ENCODE assay signal across 8 cellular contexts in the genomic region with DNA sequence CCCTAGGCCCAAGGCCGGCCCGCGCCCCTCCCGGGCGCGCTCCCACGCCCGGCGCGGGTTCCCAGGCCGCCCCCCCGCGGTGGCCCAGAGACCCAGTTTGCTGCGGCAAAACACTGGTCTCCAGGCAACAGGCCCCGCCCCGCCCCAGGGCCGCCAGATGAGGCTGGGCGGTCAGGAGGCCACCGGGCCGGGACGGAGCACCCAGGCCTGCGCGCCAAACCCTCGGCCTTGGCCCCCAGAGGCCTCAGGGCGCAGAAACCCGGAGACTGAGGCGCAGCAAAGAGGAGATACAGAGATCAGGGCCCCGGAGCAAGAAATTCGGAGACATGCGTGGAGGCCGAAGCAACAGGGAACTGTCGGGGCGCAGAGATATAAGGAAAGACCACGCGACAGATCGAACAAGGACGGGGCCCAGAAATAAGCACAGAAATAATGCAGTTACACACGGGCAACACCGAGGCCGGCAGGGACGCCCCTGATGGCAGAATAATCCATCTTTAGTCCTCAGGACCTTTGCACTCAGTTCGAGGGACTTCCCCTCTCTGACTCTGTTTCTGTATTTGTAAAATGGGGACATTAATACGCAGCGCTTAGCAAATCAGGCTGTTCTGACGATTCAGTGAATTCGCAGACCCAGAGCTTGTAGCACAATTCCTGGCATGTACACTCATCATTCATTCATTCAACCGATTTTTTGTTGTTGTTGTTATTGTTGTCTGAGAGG. TPM values are rescaled to one million over a fixed set of nuclear protein-coding genes. Genes with fewer than 3 reads are reported as not detected.
DNase-seq lines count a peak whose midpoint lies in the region; ATAC-seq, FAIRE-seq and TF ChIP-seq lines count a peak whose summit lies in the region.

No MANE protein-coding gene starts in this region.

- CTCF ChIA-PET in Caco-2 (lab: Charles Lee), result interaction anchor here (0.6 kb wide), 1 partner anchor 222 kb away, joined by 5 read pairs; no protein-coding TSS in a partner anchor

- TF ChIP-seq CTCF in Caco-2 (IDR thresholded peaks at IDR 0.05; ENCODE audit: insufficient read depth in 1 of 2, low read depth in 1 of 2, low read length in 1 of 2, severe bottlenecking in 1 of 2, unreplicated experiment in 1 of 2) (no peak), keratinocyte (optimal IDR thresholded peaks at IDR 0.05 in 1 of 3, IDR thresholded peaks at IDR 0.05 in 1 of 3, conservative IDR thresholded peaks at IDR 0.05 in 1 of 3; ENCODE audit: extremely low read depth in 1 of 3, insufficient read depth in 2 of 3, low read length in 3 of 3) (peak in 2 of 3 experiments; percentile 1 to 16)

- peaks cover 21% of the 10 kb centered on the region for H3K36me3 Mint-ChIP-seq in Caco-2 (ENCODE audit: insufficient read depth, unreplicated experiment)

- peak overlapping the region; percentile 90 for H3K27ac ChIP-seq in keratinocyte (ENCODE audit: control insufficient read depth, insufficient read depth, low read length)

- H3K79me2 ChIP-seq in keratinocyte (ENCODE audit: control insufficient read depth, insufficient read depth, low read length), result no peaks in the 10 kb centered on the region

- no peaks in the 10 kb centered on the region for H3K27me3 Mint-ChIP-seq in Caco-2 (ENCODE audit: insufficient read depth, unreplicated experiment)

- peak overlapping the region; percentile 43 for H2AFZ ChIP-seq in keratinocyte (ENCODE audit: control insufficient read depth, low read length)

- no peaks in the 10 kb centered on the region for H3K9me3 Mint-ChIP-seq in Caco-2 (ENCODE audit: unreplicated experiment)

- no peaks in the 10 kb centered on the region for H3K27me3 ChIP-seq in Caco-2 (replicated peaks; ENCODE audit: control insufficient read depth, insufficient read depth, low read length)
- no peaks in the 10 kb centered on the region for H3K27me3 ChIP-seq in keratinocyte (ENCODE audit: control insufficient read depth, extremely low read depth, insufficient read depth, low read length)

- POLR2A ChIA-PET in Caco-2 (lab: Charles Lee), result interaction anchor here (1.0 kb wide), 1 partner anchor 25 kb away, joined by 3 read pairs; no protein-coding TSS in a partner anchor

- ATAC-seq in GM21529 (IDR thresholded peaks at IDR 0.05; ENCODE audit: unreplicated experiment), result peak; percentile 45
- ATAC-seq in activated CD4-positive, CD25-positive, alpha-beta regulatory T cell treated with anti-CD3 and anti-CD28 coated beads, Interleukin-2, amount 50 U/mL, for 24 hours, result peak; percentile 53 to 55
- no peak for ATAC-seq in HG03520 (IDR thresholded peaks at IDR 0.05; ENCODE audit: unreplicated experiment)

- peak overlapping the region; percentile 99 for H3K27ac Mint-ChIP-seq in Caco-2 (ENCODE audit: unreplicated experiment)

- H3K9ac ChIP-seq in keratinocyte (ENCODE audit: control insufficient read depth, extremely low read depth, insufficient read depth, low read length), result peak overlapping the region; percentile 87

- H3K4me1 ChIP-seq in Caco-2 (peaks cover 25% of the 10 kb centered on the region), keratinocyte (ENCODE audit: control insufficient read depth, extremely low read depth, insufficient read depth, low read length) (peaks cover 61% of the 10 kb centered on the region)

- DNase-seq in Caco-2 (peak; percentile 94 to 99), NCI-H1930 (lab: John Stamatoyannopoulos, UW) (peak; percentile 74 to 91), cerebellum (ENCODE audit: low spot score) (peak; percentile 84), keratinocyte (ENCODE audit: low read depth, low spot score) (no peak)
- peak; percentile 70 for DNase-seq in stimulated activated CD4-positive, alpha-beta T cell treated with anti-CD3 and anti-CD28 coated beads, Interleukin-12 subunit alpha, Interleukin-12 subunit beta, amount 100 ng/mL, for 4 hours

- peak overlapping the region; percentile 86 for H3K4me2 ChIP-seq in keratinocyte (ENCODE audit: control insufficient read depth, extremely low read depth, insufficient read depth, low read depth, low read length)

- no peak for FAIRE-seq in keratinocyte (lab: Jason Lieb, UNC)

- H3K4me1 Mint-ChIP-seq in Caco-2 (ENCODE audit: low read depth, unreplicated experiment), result peaks cover 40% of the 10 kb centered on the region

- intact Hi-C loops in Caco-2 (cut with micrococcal nuclease; ENCODE audit: unreplicated experiment), result no loop called here

- no peaks in the 10 kb centered on the region for H3K36me3 ChIP-seq in Caco-2 (ENCODE audit: control insufficient read depth, insufficient read depth, low read length)
- no peaks in the 10 kb centered on the region for H3K36me3 ChIP-seq in keratinocyte (ENCODE audit: control insufficient read depth in 2 of 2, extremely low read depth in 1 of 2, insufficient read depth in 2 of 2, low read length in 2 of 2)

- no peaks in the 10 kb centered on the region for H3K9me3 ChIP-seq in Caco-2
- no peaks in the 10 kb centered on the region for H3K9me3 ChIP-seq in keratinocyte (ENCODE audit: control insufficient read depth, low read depth, low read length)

- no peaks in the 10 kb centered on the region for H4K20me1 ChIP-seq in keratinocyte (ENCODE audit: control insufficient read depth, extremely low read depth, insufficient read depth, low read length)

- H3K9me1 ChIP-seq in keratinocyte (ENCODE audit: control insufficient read depth, extremely low read depth, insufficient read depth, low read length), result no peaks in the 10 kb centered on the region

- dilution Hi-C loops in keratinocyte (cut with MboI; ENCODE audit: extremely low pct_ligation_motif_present, low sequenced_read_pairs), result no loop called here

- peak overlapping the region; percentile 96 for H3K4me3 Mint-ChIP-seq in Caco-2 (ENCODE audit: unreplicated experiment)

- BruUV-seq in Caco-2 (replicated peaks; lab: Mats Ljungman, UMichigan), result TSS peak; percentile 56

- peak overlapping the region; percentile 39 for H3K4me3 ChIP-seq in Caco-2 (ENCODE audit: low read depth, low read length)
- peak overlapping the region in 2 of 3 experiments; percentile 39 to 42 for H3K4me3 ChIP-seq in keratinocyte (ENCODE audit: control insufficient read depth in 2 of 3, extremely low read depth in 1 of 3, insufficient read depth in 2 of 3, low read depth in 1 of 3, low read length in 3 of 3)

RNA-seq across cellular contexts. Expression of a gene that starts 20.8 kb away (rescaled TPM):
- 43.5 and 51.0 TPM in 2 replicates for total RNA-seq in Caco-2 (2022)
- total RNA-seq in cerebellum, result 36.9 TPM
- polyA plus RNA-seq in keratinocyte, result 175 to 250 TPM (median 208 TPM) in 3 replicates
- polyA plus RNA-seq in keratinocyte (2011; ENCODE audit: low read depth), result 82.8 TPM
- polyA plus RNA-seq in keratinocyte (2011; cell fraction: cytosol; rRNA removed), result 164 and 279 TPM in 2 replicates
- 216 and 294 TPM in 2 replicates for polyA plus RNA-seq in keratinocyte (2011; cell fraction: nucleus; rRNA removed)
- polyA plus RNA-seq in keratinocyte (2012; ENCODE audit: low replicate concordance), result 116 and 285 TPM in 2 replicates
- 165 to 373 TPM (median 217 TPM) in 3 replicates for polyA minus RNA-seq in keratinocyte
- 284 TPM for polyA minus RNA-seq in keratinocyte (2011; cell fraction: cytosol; rRNA and poly(A)+ RNA removed)
- 59.1 and 65.1 TPM in 2 replicates for polyA minus RNA-seq in keratinocyte (2011; cell fraction: nucleus; rRNA and poly(A)+ RNA removed)

RNA-seq across cellular contexts. Expression of a gene that starts 23.3 kb away (rescaled TPM):
- total RNA-seq in Caco-2 (2022) (6.4 TPM in 2 replicates), cerebellum (2.5 TPM)
- polyA plus RNA-seq in keratinocyte, result 0.27 to 4.6 TPM (median 3.9 TPM) in 3 replicates
- polyA plus RNA-seq in keratinocyte (2011; ENCODE audit: low read depth), result 7.5 TPM
- 1.2 and 2.5 TPM in 2 replicates for polyA plus RNA-seq in keratinocyte (2011; cell fraction: cytosol; rRNA removed)
- 69.0 and 109 TPM in 2 replicates for polyA plus RNA-seq in keratinocyte (2011; cell fraction: nucleus; rRNA removed)
- polyA plus RNA-seq in keratinocyte (2012; ENCODE audit: low replicate concordance), result 0.37 and 11.7 TPM in 2 replicates
- 2.9 to 15.1 TPM (median 9.2 TPM) in 3 replicates for polyA minus RNA-seq in keratinocyte
- 1.7 TPM for polyA minus RNA-seq in keratinocyte (2011; cell fraction: cytosol; rRNA and poly(A)+ RNA removed)
- polyA minus RNA-seq in keratinocyte (2011; cell fraction: nucleus; rRNA and poly(A)+ RNA removed), result 41.5 and 54.1 TPM in 2 replicates

RNA-seq across cellular contexts. Expression of a gene that starts 38.0 kb away (rescaled TPM):
- total RNA-seq in Caco-2 (2022), result 27.7 and 31.1 TPM in 2 replicates
- total RNA-seq in cerebellum, result 2.9 TPM
- polyA plus RNA-seq in keratinocyte, result 8.0 to 16.8 TPM (median 9.8 TPM) in 3 replicates
- 7.1 TPM for polyA plus RNA-seq in keratinocyte (2011; ENCODE audit: low read depth)
- 5.9 and 10.6 TPM in 2 replicates for polyA plus RNA-seq in keratinocyte (2011; cell fraction: cytosol; rRNA removed)
- polyA plus RNA-seq in keratinocyte (2011; cell fraction: nucleus; rRNA removed), result 9.5 and 11.2 TPM in 2 replicates
- polyA plus RNA-seq in keratinocyte (2012; ENCODE audit: low replicate concordance), result 5.5 and 14.5 TPM in 2 replicates
- polyA minus RNA-seq in keratinocyte, result 2.8 to 8.4 TPM (median 2.9 TPM) in 3 replicates
- 8.4 TPM for polyA minus RNA-seq in keratinocyte (2011; cell fraction: cytosol; rRNA and poly(A)+ RNA removed)
- polyA minus RNA-seq in keratinocyte (2011; cell fraction: nucleus; rRNA and poly(A)+ RNA removed), result 5.2 and 5.7 TPM in 2 replicates

RNA-seq across cellular contexts. Expression of a gene that starts 39.6 kb away (rescaled TPM):
- total RNA-seq in Caco-2 (2022), result 65.8 and 68.6 TPM in 2 replicates
- 1.4 TPM for total RNA-seq in cerebellum
- 31.2 to 94.8 TPM (median 38.3 TPM) in 3 replicates for polyA plus RNA-seq in keratinocyte
- 90.7 TPM for polyA plus RNA-seq in keratinocyte (2011; ENCODE audit: low read depth)
- polyA plus RNA-seq in keratinocyte (2011; cell fraction: cytosol; rRNA removed), result 63.8 and 111 TPM in 2 replicates
- polyA plus RNA-seq in keratinocyte (2011; cell fraction: nucleus; rRNA removed), result 184 and 244 TPM in 2 replicates
- polyA plus RNA-seq in keratinocyte (2012; ENCODE audit: low replicate concordance), result 205 and 317 TPM in 2 replicates
- 45.6 to 117 TPM (median 49.2 TPM) in 3 replicates for polyA minus RNA-seq in keratinocyte
- polyA minus RNA-seq in keratinocyte (2011; cell fraction: cytosol; rRNA and poly(A)+ RNA removed), result 168 TPM
- polyA minus RNA-seq in keratinocyte (2011; cell fraction: nucleus; rRNA and poly(A)+ RNA removed), result 82.1 and 99.1 TPM in 2 replicates

RNA-seq across cellular contexts. Expression of a gene that starts 52.4 kb away (rescaled TPM):
- total RNA-seq in Caco-2 (2022), result 13.8 and 18.1 TPM in 2 replicates
- 36.0 TPM for total RNA-seq in cerebellum
- 8.5 to 13.6 TPM (median 12.2 TPM) in 3 replicates for polyA plus RNA-seq in keratinocyte
- 4.5 TPM for polyA plus RNA-seq in keratinocyte (2011; ENCODE audit: low read depth)
- polyA plus RNA-seq in keratinocyte (2011; cell fraction: cytosol; rRNA removed), result 7.2 and 12.4 TPM in 2 replicates
- 6.7 and 10.0 TPM in 2 replicates for polyA plus RNA-seq in keratinocyte (2011; cell fraction: nucleus; rRNA removed)
- 7.5 and 15.7 TPM in 2 replicates for polyA plus RNA-seq in keratinocyte (2012; ENCODE audit: low replicate concordance)
- polyA minus RNA-seq in keratinocyte, result 5.7 to 20.4 TPM (median 8.5 TPM) in 3 replicates
- 21.7 TPM for polyA minus RNA-seq in keratinocyte (2011; cell fraction: cytosol; rRNA and poly(A)+ RNA removed)
- polyA minus RNA-seq in keratinocyte (2011; cell fraction: nucleus; rRNA and poly(A)+ RNA removed), result 6.4 and 13.0 TPM in 2 replicates

Comparison
In these comparisons a context has a peak if more than half of its experiments do, and no peak if none do; other contexts are left out.
1. CTCF ChIP-seq: peak in keratinocyte (2 of 3); none in Caco-2 (0 of 2).